Comparison of ENCODE assay signal across 8 cellular contexts in the genomic region with DNA sequence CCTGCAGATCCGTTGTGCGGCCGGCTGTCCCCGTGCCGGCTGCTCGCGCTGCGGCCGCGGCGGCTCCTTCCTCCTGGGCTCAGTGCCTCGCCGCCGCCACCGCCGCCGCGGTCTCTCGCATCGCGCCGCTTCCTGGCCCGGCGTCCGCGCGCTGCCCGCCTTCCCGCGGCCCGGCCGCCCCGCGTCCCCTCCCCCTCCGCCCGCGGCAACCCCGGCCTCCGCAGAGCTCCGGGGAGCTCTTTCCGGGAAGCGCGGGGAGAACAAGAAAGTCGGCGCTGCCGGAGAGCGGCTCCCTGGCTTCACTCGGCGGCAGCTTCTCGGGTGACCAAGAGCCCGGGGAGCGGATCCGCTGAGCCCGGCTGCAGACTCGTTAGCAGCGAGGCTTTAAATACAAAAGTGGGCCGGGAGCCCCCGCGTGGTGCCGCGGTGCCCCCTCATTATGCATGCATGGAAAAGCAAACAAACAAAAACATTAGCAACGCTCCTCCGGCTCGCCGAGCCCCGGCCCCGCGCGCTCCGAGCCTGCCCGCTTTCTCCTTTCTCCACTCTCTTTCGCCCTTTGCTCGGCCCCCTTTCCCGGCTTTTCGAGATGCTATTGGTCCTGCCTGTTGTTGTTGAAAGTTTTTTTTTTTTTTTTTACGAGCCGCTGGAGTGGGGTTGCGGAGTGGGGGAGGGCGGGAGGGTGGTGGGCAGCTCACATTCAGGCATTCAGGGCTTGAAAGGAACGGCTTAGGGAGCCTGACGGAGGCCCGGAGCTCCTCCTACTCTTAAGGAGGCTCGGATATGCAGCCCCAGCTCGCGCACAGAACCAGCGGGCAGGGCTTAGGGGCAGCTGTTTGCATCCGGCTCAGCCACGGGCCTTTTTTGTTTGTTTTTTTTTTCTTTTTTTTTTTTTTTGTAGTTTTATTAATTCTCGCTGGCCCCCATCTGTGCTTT. TPM values are rescaled to one million over a fixed set of nuclear protein-coding genes. Genes with fewer than 3 reads are reported as not detected.
DNase-seq lines count a peak whose midpoint lies in the region; ATAC-seq and TF ChIP-seq lines count a peak whose summit lies in the region.

A gene with protein sequence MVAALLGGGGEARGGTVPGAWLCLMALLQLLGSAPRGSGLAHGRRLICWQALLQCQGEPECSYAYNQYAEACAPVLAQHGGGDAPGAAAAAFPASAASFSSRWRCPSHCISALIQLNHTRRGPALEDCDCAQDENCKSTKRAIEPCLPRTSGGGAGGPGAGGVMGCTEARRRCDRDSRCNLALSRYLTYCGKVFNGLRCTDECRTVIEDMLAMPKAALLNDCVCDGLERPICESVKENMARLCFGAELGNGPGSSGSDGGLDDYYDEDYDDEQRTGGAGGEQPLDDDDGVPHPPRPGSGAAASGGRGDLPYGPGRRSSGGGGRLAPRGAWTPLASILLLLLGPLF (minus strand): TSS at position 361 of the 936 bp plus-strand sequence. CDS start 727 bp downstream, outside the sequence.

- POLR2A ChIA-PET in BJ (lab: Charles Lee): interaction anchor here (0.5 to 1.7 kb wide), 15 partner anchors 12 to 459 kb away, joined by 3 to 13 read pairs (median 4); no protein-coding TSS in a partner anchor
- POLR2A ChIA-PET in RWPE1 (lab: Yijun Ruan, JAX; ENCODE audit: low non-redundant PET): interaction anchor here (0.6 to 0.7 kb wide), 2 partner anchors 11 to 462 kb away, joined by 3 to 4 read pairs; no protein-coding TSS in a partner anchor

- H3K9me3 Mint-ChIP-seq in nephron progenitor cell: peaks cover 28% of the 10 kb centered on the region

- H3K36me3 ChIP-seq in BJ (ENCODE audit: control insufficient read depth, insufficient read depth, low read length): peaks cover 4% of the 10 kb centered on the region

- H3K4me1 Mint-ChIP-seq in nephron progenitor cell: peaks cover 41% of the 10 kb centered on the region

- peak within 1 kb of the TSS; percentile 88 for H3K4me3 ChIP-seq in BJ (ENCODE audit: low read depth, low read length)
- peak within 1 kb of the TSS; percentile 79 for H3K4me3 ChIP-seq in fibroblast of villous mesenchyme (ENCODE audit: low read depth, low read length)

- TF ChIP-seq CTCF in BJ (IDR thresholded peaks at IDR 0.05; ENCODE audit: insufficient read depth, low read depth, low read length): no peak
- TF ChIP-seq CTCF in RWPE1 (conservative IDR thresholded peaks at IDR 0.05; ENCODE audit: low read depth): no peak
- no peak for TF ChIP-seq CTCF in fibroblast of villous mesenchyme (IDR thresholded peaks at IDR 0.05; ENCODE audit: insufficient read depth, low read depth, low read length)
- TF ChIP-seq CTCF in nephron progenitor cell (IDR thresholded peaks at IDR 0.05): no peak

- peak within 1 kb of the TSS; percentile 89 for H3K4me3 Mint-ChIP-seq in nephron progenitor cell

- no peaks in the 10 kb centered on the region for H3K27me3 Mint-ChIP-seq in nephron progenitor cell (ENCODE audit: low read depth, poor library complexity)

- H3K27ac ChIP-seq in RWPE1: peak within 1 kb of the TSS; percentile 99

- H3K27ac Mint-ChIP-seq in nephron progenitor cell: peak within 1 kb of the TSS; percentile 93

- H3K36me3 Mint-ChIP-seq in nephron progenitor cell (ENCODE audit: low read depth): peaks cover 39% of the 10 kb centered on the region

- peak; percentile 64 for ATAC-seq in GM19395 (IDR thresholded peaks at IDR 0.05; ENCODE audit: unreplicated experiment)
- ATAC-seq in stimulated activated naive CD8-positive, alpha-beta T cell treated with anti-CD3 and anti-CD28 coated beads, Interleukin-15, Interleukin-2, amounts not matched to agents 100 U/mL and 50 U/mL, for 24 hours: peak; percentile 75

- DNase-seq in BJ (ENCODE audit: low read depth) (peak; percentile 87), HPDE6-E6E7 (ENCODE audit: extremely low spot score) (peak; percentile 64), RWPE1 (ENCODE audit: low spot score) (peak; percentile 81), fibroblast of villous mesenchyme (ENCODE audit: low read depth) (peak; percentile 97), nephron progenitor cell (peak; percentile 87)
- peak; percentile 49 for DNase-seq in activated gamma-delta T cell treated with anti-CD3 and anti-CD28 coated beads, Interleukin-2, amount 50 U/mL, for 16 hours (ENCODE audit: low read depth)
- peak; percentile 62 for DNase-seq in stimulated activated naive CD8-positive, alpha-beta T cell treated with anti-CD3 and anti-CD28 coated beads, Interleukin-15, Interleukin-2, amounts not matched to agents 100 U/mL and 50 U/mL, for 24 hours

- CTCF ChIA-PET in BJ (lab: Yijun Ruan, JAX): interaction anchor here (0.7 to 4.2 kb wide), 21 partner anchors 12 to 514 kb away, joined by 3 to 34 read pairs (median 4); no protein-coding TSS in a partner anchor
- CTCF ChIA-PET in RWPE1 (lab: Yijun Ruan, JAX): interaction anchor here (0.6 to 3.6 kb wide), 16 partner anchors 10 to 532 kb away, joined by 3 to 15 read pairs (median 3); no protein-coding TSS in a partner anchor

- H3K27me3 ChIP-seq in BJ (ENCODE audit: control insufficient read depth, insufficient read depth, low read length): no peaks in the 10 kb centered on the region

RNA-seq across cellular contexts. Expression of the gene that starts here (rescaled TPM):
- 26.2 and 30.9 TPM in 2 replicates for polyA plus RNA-seq in BJ (2011; rRNA removed)
- 21.3 and 24.6 TPM in 2 replicates for polyA minus RNA-seq in BJ (2011; rRNA and poly(A)+ RNA removed)
- 29.3 and 136 TPM in 2 replicates for total RNA-seq in fibroblast of villous mesenchyme

Comparison
In these comparisons a context has a peak if more than half of its experiments do, and no peak if none do; other contexts are left out.
1. Peak in every context shown above with its lines: DNase-seq, ATAC-seq, H3K4me3 ChIP-seq and H3K27ac ChIP-seq.